ENCODE assay signal across 8 cellular contexts in genomic region chr3:139935071-139935865, GRCh38. TPM values are rescaled to one million over a fixed set of nuclear protein-coding genes. Genes with fewer than 3 reads are reported as not detected.
DNase-seq lines count a peak whose midpoint lies in the region; ATAC-seq and TF ChIP-seq lines count a peak whose summit lies in the region.

TSS of gene CLSTN2 (plus strand) at chr3:139935185.

- H3K27me3 ChIP-seq in HUES48 (ENCODE audit: control insufficient read depth, insufficient read depth, low read length) (peaks cover 54% of the 10 kb centered on the region), tibial artery (peaks cover 0 to 26% of the 10 kb centered on the region in 2 donors)

- H3K36me3 ChIP-seq in HUES48 (ENCODE audit: control insufficient read depth, insufficient read depth, low read length) = no peaks in the 10 kb centered on the region
- no peaks in the 10 kb centered on the region for H3K36me3 ChIP-seq in mesodermal cell (ENCODE audit: control insufficient read depth, insufficient read depth, low read length)
- H3K36me3 ChIP-seq in tibial artery = no peaks in the 10 kb centered on the region

- H3K9me3 ChIP-seq in HUES48 (ENCODE audit: control insufficient read depth, insufficient read depth, low read length) (no peaks in the 10 kb centered on the region), mesodermal cell (ENCODE audit: control insufficient read depth, low read length) (no peaks in the 10 kb centered on the region), tibial artery (no peaks in the 10 kb centered on the region)

- TF ChIP-seq CTCF in epithelial cell of proximal tubule (conservative IDR thresholded peaks at IDR 0.05; ENCODE audit: low read depth, low read length) = no peak
- peak in 1 of 2 experiments; percentile 3 for TF ChIP-seq CTCF in tibial artery (IDR thresholded peaks at IDR 0.05)

- intact Hi-C loops in tibial artery (cut with DNase I; ENCODE audit: low total_unique reads) = no loop called here

- H3K4me3 ChIP-seq in HUES48 (ENCODE audit: low read depth, low read length) (peak within 1 kb of the TSS; percentile 68), epithelial cell of proximal tubule (ENCODE audit: low read depth, low read length) (peak within 1 kb of the TSS; percentile 74), mesodermal cell (ENCODE audit: extremely low read depth, insufficient read depth, low read length, poor library complexity, severe bottlenecking) (peak within 1 kb of the TSS; percentile 55), tibial artery (peak within 1 kb of the TSS; percentile 47 to 61)

- DNase-seq in stimulated activated CD4-positive, alpha-beta T cell treated with anti-CD3 and anti-CD28 coated beads, Interleukin-4, amount 100 ng/mL, for 48 hours (ENCODE audit: low read depth in 2 of 2) = peak; percentile 26 to 27
- no peak for DNase-seq in stimulated activated CD4-positive, alpha-beta T cell treated with anti-CD3 and anti-CD28 coated beads, Interleukin-4, amount 100 ng/mL, for 1 hour
- DNase-seq in SHP77 (lab: John Stamatoyannopoulos, UW) = peak; percentile 32 to 70
- DNase-seq in epithelial cell of proximal tubule (ENCODE audit: low read depth) = no peak
- DNase-seq in tibial artery = peak; percentile 56 to 74

- 0 to 2% methylated on average over 38 to 54 of the region's 84 CpGs for WGBS in mesodermal cell (ENCODE audit: insufficient coverage in 2 of 2), 2 experiments

- no peak within 1 kb of the TSS for H3K27ac ChIP-seq in HUES48 (ENCODE audit: low read depth, low read length)
- H3K27ac ChIP-seq in mesodermal cell (ENCODE audit: low read depth, low read length, severe bottlenecking) = no peak within 1 kb of the TSS
- no peak within 1 kb of the TSS for H3K27ac ChIP-seq in tibial artery

- H3K4me1 ChIP-seq in HUES48 (ENCODE audit: control insufficient read depth, insufficient read depth, low read length) (peaks cover 10% of the 10 kb centered on the region), mesodermal cell (ENCODE audit: control insufficient read depth, insufficient read depth, low read length, poor library complexity, severe bottlenecking) (no peaks in the 10 kb centered on the region), tibial artery (peaks cover 0 to 29% (median 19%) of the 10 kb centered on the region in 4 donors)

- ATAC-seq in HG03175 (IDR thresholded peaks at IDR 0.05; ENCODE audit: unreplicated experiment) = no peak

- no peak within 1 kb of the TSS for H3K9ac ChIP-seq in HUES48 (ENCODE audit: low read depth, low read length)

RNA-seq across cellular contexts. Expression of gene CLSTN2, which starts in this region (rescaled TPM):
- total RNA-seq in epithelial cell of proximal tubule = 3.0 and 9.7 TPM in 2 replicates
- polyA plus RNA-seq in mesodermal cell (2013, experiment 1 of 2) = 6.9 TPM
- 5.9 TPM for polyA plus RNA-seq in mesodermal cell (2013, experiment 2 of 2)

Comparison
In these comparisons a context has a peak if more than half of its experiments do, and no peak if none do; other contexts are left out.
1. DNase-seq: peak in stimulated activated CD4-positive, alpha-beta T cell treated with anti-CD3 and anti-CD28 coated beads, Interleukin-4, amount 100 ng/mL, for 48 hours (2 of 2), SHP77 (2 of 2) and tibial artery (2 of 2); none in stimulated activated CD4-positive, alpha-beta T cell treated with anti-CD3 and anti-CD28 coated beads, Interleukin-4, amount 100 ng/mL, for 1 hour (single experiment) and epithelial cell of proximal tubule (single experiment).
2. Peak in every context shown above with its lines, with median percentiles within 50 percentile points of each other: H3K4me3 ChIP-seq.